17 cellular contexts compared by ENCODE assay signal in the genomic region with DNA sequence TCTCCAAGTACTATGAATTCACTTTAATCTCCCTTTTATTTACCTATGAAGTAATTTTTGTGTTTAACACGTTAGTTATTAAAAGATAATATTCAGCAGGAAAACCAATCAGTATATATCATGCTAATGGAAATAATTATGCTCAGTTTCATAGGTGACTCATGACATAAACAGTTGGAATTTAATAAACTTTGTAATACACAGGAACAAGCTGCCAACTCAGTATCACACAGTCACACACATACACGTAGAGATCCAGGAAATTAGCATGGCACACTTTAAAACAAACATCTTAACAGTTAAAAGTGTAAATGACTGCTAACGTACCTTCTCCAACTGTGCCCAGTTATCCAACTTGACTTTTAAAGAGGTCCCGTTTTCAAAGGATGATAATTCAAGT. TPM values are rescaled to one million over a fixed set of nuclear protein-coding genes. Genes with fewer than 3 reads are reported as not detected.
A peak's percentile ranks its signal among the peaks of the same experiment; 100 is the strongest.
DNase-seq lines count a peak whose midpoint lies in the region; ATAC-seq, FAIRE-seq and TF ChIP-seq lines count a peak whose summit lies in the region.
"Had no signal": no experiment of that assay in that cellular context is flagged by ENCODE, and none has a peak within 500 bp of the region (broad histone marks: within the 10 kb centered on the region; RNA-seq: fewer than 3 reads in every experiment).

No MANE protein-coding gene starts in this region.

- H2AFZ ChIP-seq in keratinocyte (ENCODE audit: control insufficient read depth, low read length), result peak overlapping the region; percentile 64

- no peak overlapping the region for H3K27ac ChIP-seq in breast epithelium
- peak overlapping the region; percentile 99 for H3K27ac ChIP-seq in keratinocyte (ENCODE audit: control insufficient read depth, insufficient read depth, low read length)

- ATAC-seq in HG03039 (IDR thresholded peaks at IDR 0.05; ENCODE audit: unreplicated experiment) (no peak), HG03354 (IDR thresholded peaks at IDR 0.05; ENCODE audit: poor library complexity, severe bottlenecking, unreplicated experiment) (no peak), GM21447 (IDR thresholded peaks at IDR 0.05; ENCODE audit: unreplicated experiment) (no peak), HG03469 (IDR thresholded peaks at IDR 0.05; ENCODE audit: unreplicated experiment) (no peak)
- ATAC-seq: left lobe of liver, T-cell had no signal

- DNase-seq in MCF 10A (ENCODE audit: unreplicated experiment), result peak; percentile 19
- no peak for DNase-seq in breast epithelium (ENCODE audit: low spot score in 2 of 2)
- peak; percentile 11 for DNase-seq in astrocyte of the hippocampus (ENCODE audit: low read depth, low spot score)
- no peak for DNase-seq in keratinocyte (ENCODE audit: low read depth, low spot score)
- DNase-seq: CD8-positive, alpha-beta memory T cell; NCI-H1436 treated with DMSO at 0.1 percent for 48 hours; stimulated activated CD4-positive, alpha-beta T cell treated with anti-CD3 and anti-CD28 coated beads, Interleukin-1b, Interleukin-23, amount 100 ng/mL, for 48 hours; T-cell had no signal

- peak; percentile 52 for FAIRE-seq in keratinocyte (lab: Jason Lieb, UNC)

- CTCF ChIA-PET in MCF 10A (lab: Yijun Ruan, JAX), result interaction anchor here (0.5 kb wide), 1 partner anchor 188 kb away, joined by 3 read pairs; no protein-coding TSS in a partner anchor

- no TSS peak for BruUV-seq in MCF 10A (replicated peaks; lab: Mats Ljungman, UMichigan)

- peaks cover 7% of the 10 kb centered on the region for H3K4me1 Mint-ChIP-seq in MCF 10A (ENCODE audit: insufficient read depth, unreplicated experiment)

- H3K9me3 Mint-ChIP-seq in MCF 10A (ENCODE audit: unreplicated experiment), result no peaks in the 10 kb centered on the region
- H3K9me3 Mint-ChIP-seq: T-cell had no signal

- no peaks in the 10 kb centered on the region for H3K79me2 ChIP-seq in keratinocyte (ENCODE audit: control insufficient read depth, insufficient read depth, low read length)

- H3K27ac Mint-ChIP-seq in MCF 10A (ENCODE audit: low read depth, unreplicated experiment), result peak overlapping the region; percentile 59
- H3K27ac Mint-ChIP-seq: CD8-positive, alpha-beta memory T cell; T-cell had no signal

- H3K27me3 ChIP-seq in breast epithelium (no peaks in the 10 kb centered on the region), keratinocyte (ENCODE audit: control insufficient read depth, extremely low read depth, insufficient read depth, low read length) (no peaks in the 10 kb centered on the region)

- H3K36me3 ChIP-seq in breast epithelium (no peaks in the 10 kb centered on the region), keratinocyte (ENCODE audit: control insufficient read depth in 2 of 2, extremely low read depth in 1 of 2, insufficient read depth in 2 of 2, low read length in 2 of 2) (no peaks in the 10 kb centered on the region)
- H3K36me3 ChIP-seq: HAP-1 had no signal

- dilution Hi-C loops in keratinocyte (cut with MboI; ENCODE audit: extremely low pct_ligation_motif_present, low sequenced_read_pairs), result no loop called here

- peak overlapping the region; percentile 81 for H3K4me2 ChIP-seq in keratinocyte (ENCODE audit: control insufficient read depth, extremely low read depth, insufficient read depth, low read depth, low read length)

- intact Hi-C loops in MCF 10A (cut with micrococcal nuclease), result loop anchor here (2.0 kb wide), 1 partner anchor 42 kb away; no protein-coding TSS in a partner anchor
- intact Hi-C loops in breast epithelium (cut with DNase I; ENCODE audit: low total_unique reads), result no loop called here

- H3K27me3 Mint-ChIP-seq in MCF 10A (ENCODE audit: insufficient read depth, unreplicated experiment), result no peaks in the 10 kb centered on the region

- peak overlapping the region; percentile 77 for H3K9ac ChIP-seq in keratinocyte (ENCODE audit: control insufficient read depth, extremely low read depth, insufficient read depth, low read length)

- H4K20me1 ChIP-seq in keratinocyte (ENCODE audit: control insufficient read depth, extremely low read depth, insufficient read depth, low read length), result no peaks in the 10 kb centered on the region

- POLR2A ChIA-PET in MCF 10A (lab: Yijun Ruan, JAX), result interaction anchor here (0.6 to 1.1 kb wide), 4 partner anchors 13 to 242 kb away, joined by 3 to 4 read pairs (median 3); no protein-coding TSS in a partner anchor

- no peak for TF ChIP-seq POLR2A in breast epithelium (IDR thresholded peaks at IDR 0.05)

- H3K4me3 Mint-ChIP-seq in MCF 10A (ENCODE audit: unreplicated experiment), result no peak overlapping the region
- H3K4me3 Mint-ChIP-seq: CD8-positive, alpha-beta memory T cell; T-cell had no signal

- H3K4me3 ChIP-seq in breast epithelium (no peak overlapping the region), keratinocyte (ENCODE audit: control insufficient read depth in 2 of 3, extremely low read depth in 1 of 3, insufficient read depth in 2 of 3, low read depth in 1 of 3, low read length in 3 of 3) (peak overlapping the region in 2 of 3 experiments; percentile 45)
- H3K4me3 ChIP-seq: HAP-1 had no signal

- TF ChIP-seq CTCF in MCF 10A (IDR thresholded peaks at IDR 0.05; ENCODE audit: unreplicated experiment) (no peak), breast epithelium (IDR thresholded peaks at IDR 0.05) (no peak), keratinocyte (optimal IDR thresholded peaks at IDR 0.05 in 1 of 3, IDR thresholded peaks at IDR 0.05 in 1 of 3, conservative IDR thresholded peaks at IDR 0.05 in 1 of 3; ENCODE audit: extremely low read depth in 1 of 3, insufficient read depth in 2 of 3, low read length in 3 of 3) (no peak)

- H3K4me1 ChIP-seq in breast epithelium (no peaks in the 10 kb centered on the region), keratinocyte (ENCODE audit: control insufficient read depth, extremely low read depth, insufficient read depth, low read length) (peaks cover 31% of the 10 kb centered on the region)

- H3K9me1 ChIP-seq in keratinocyte (ENCODE audit: control insufficient read depth, extremely low read depth, insufficient read depth, low read length), result no peaks in the 10 kb centered on the region

- peaks cover 6% of the 10 kb centered on the region for H3K36me3 Mint-ChIP-seq in MCF 10A (ENCODE audit: insufficient read depth, unreplicated experiment)

- no peaks in the 10 kb centered on the region for H3K9me3 ChIP-seq in breast epithelium
- H3K9me3 ChIP-seq in keratinocyte (ENCODE audit: control insufficient read depth, low read depth, low read length), result no peaks in the 10 kb centered on the region
- H3K9me3 ChIP-seq: HAP-1 had no signal

RNA-seq across cellular contexts. Expression of a gene that starts 2.3 kb away (rescaled TPM):
- total RNA-seq in MCF 10A (2022) (0.21 and 0.44 TPM in 2 replicates), breast epithelium (1 to 10 TPM in 1 of 3 donors, under 1 TPM in 1, not detected in 1; 0.66 to 1.3 TPM)
- 0.05 to 0.13 TPM (median 0.12 TPM) in 3 replicates for polyA plus RNA-seq in keratinocyte
- polyA plus RNA-seq in keratinocyte (2011; ENCODE audit: low read depth), result not detected
- 0.12 and 0.18 TPM in 2 replicates for polyA plus RNA-seq in keratinocyte (2011; cell fraction: cytosol; rRNA removed)
- 0.08 and 0.13 TPM in 2 replicates for polyA plus RNA-seq in keratinocyte (2011; cell fraction: nucleus; rRNA removed)
- polyA plus RNA-seq in keratinocyte (2012; ENCODE audit: low replicate concordance), result not detected in 2 replicates
- 0.13 to 0.23 TPM in 2 of 3 replicates, not detected in the other for polyA minus RNA-seq in keratinocyte
- polyA minus RNA-seq in keratinocyte (2011; cell fraction: cytosol; rRNA and poly(A)+ RNA removed), result not detected
- not detected in 2 replicates for polyA minus RNA-seq in keratinocyte (2011; cell fraction: nucleus; rRNA and poly(A)+ RNA removed)
- total RNA-seq: A673; CD8-positive, alpha-beta memory T cell; chondrocyte; G401; left lobe of liver; T-cell had no signal
- polyA plus RNA-seq: CD8-positive, alpha-beta memory T cell had no signal

Comparison
In these comparisons a context has a peak if more than half of its experiments do, and no peak if none do; other contexts are left out.
1. DNase-seq: peak in MCF 10A (single experiment) and astrocyte of the hippocampus (single experiment); none in breast epithelium (0 of 2) and keratinocyte (single experiment).
2. H3K4me3 ChIP-seq: peak in keratinocyte (2 of 3); none in breast epithelium (0 of 3).